In genomic region chrX:6228720-6229119, GRCh38 we compare ENCODE assay signal across 9 cellular contexts. TPM values are rescaled to one million over a fixed set of nuclear protein-coding genes. Genes with fewer than 3 reads are reported as not detected.
DNase-seq lines count a peak whose midpoint lies in the region; ATAC-seq and TF ChIP-seq lines count a peak whose summit lies in the region.
"Had no signal": no experiment of that assay in that cellular context is flagged by ENCODE, and none has a peak within 500 bp of the region (broad histone marks: within the 10 kb centered on the region; RNA-seq: fewer than 3 reads in every experiment).

TSS of gene NLGN4X (minus strand) at chrX:6228867. CDS start at chrX:6151466, 77,401 bp downstream.

- H3K27me3 Mint-ChIP-seq in activated CD8-positive, alpha-beta T cell treated with anti-CD3 and anti-CD28 coated beads, Interleukin-2, amount 10 ng/mL, durations not matched to agents 7 days and 5 days (ENCODE audit: low read depth) = peaks cover 27% of the 10 kb centered on the region

- intact Hi-C loops in head of caudate nucleus (cut with DNase I) = no loop called here

- DNase-seq in Ammon's horn (ENCODE audit: low spot score) (peak; percentile 76), NCI-H524 (lab: John Stamatoyannopoulos, UW) (peak; percentile 64 to 93), head of caudate nucleus (peak; percentile 10 to 83 (median 53)), NCI-H2227 treated with DMSO at 0.1 percent for 48 hours (lab: John Stamatoyannopoulos, UW) (no peak), NOMO-1 treated with dmso at 0.1 percent for 144 hours (lab: John Stamatoyannopoulos, UW; ENCODE audit: unreplicated experiment) (no peak)
- no peak for DNase-seq in activated CD8-positive, alpha-beta T cell treated with anti-CD3 and anti-CD28 coated beads, Interleukin-2, amount 10 ng/mL, durations not matched to agents 7 days and 5 days
- no peak for DNase-seq in stimulated activated CD8-positive, alpha-beta memory T cell treated with anti-CD3 and anti-CD28 coated beads, Interleukin-4, amount 100 ng/mL, for 48 hours
- DNase-seq: transverse colon had no signal

- no peak within 1 kb of the TSS for H3K4me3 Mint-ChIP-seq in activated CD8-positive, alpha-beta T cell treated with anti-CD3 and anti-CD28 coated beads, Interleukin-2, amount 10 ng/mL, durations not matched to agents 7 days and 5 days

- no peaks in the 10 kb centered on the region for H3K36me3 ChIP-seq in neural cell (ENCODE audit: insufficient read depth, low read length)
- H3K36me3 ChIP-seq: transverse colon had no signal

- no peaks in the 10 kb centered on the region for H3K27me3 ChIP-seq in neural cell (ENCODE audit: insufficient read depth, low read depth, low read length)

- TF ChIP-seq RAD21 in neural cell (conservative IDR thresholded peaks at IDR 0.05) = no peak

- no peaks in the 10 kb centered on the region for H3K9me2 ChIP-seq in neural cell (ENCODE audit: insufficient read depth, low read length)

- POLR2A ChIA-PET in activated CD8-positive, alpha-beta T cell treated with anti-CD3 and anti-CD28 coated beads, Interleukin-2, amount 10 ng/mL, durations not matched to agents 7 days and 5 days (lab: Charles Lee) = no interaction called here

- H3K27ac Mint-ChIP-seq in activated CD8-positive, alpha-beta T cell treated with anti-CD3 and anti-CD28 coated beads, Interleukin-2, amount 10 ng/mL, durations not matched to agents 7 days and 5 days = no peak within 1 kb of the TSS

- no peaks in the 10 kb centered on the region for H3K9me3 ChIP-seq in neural cell (ENCODE audit: low read length)
- H3K9me3 ChIP-seq: transverse colon had no signal

- ATAC-seq in activated CD8-positive, alpha-beta T cell treated with anti-CD3 and anti-CD28 coated beads, Interleukin-2, amount 10 ng/mL, durations not matched to agents 7 days and 5 days = no peak

- TF ChIP-seq EP300 in neural cell (conservative IDR thresholded peaks at IDR 0.05; ENCODE audit: poor library complexity, severe bottlenecking) = no peak

- H3K36me3 Mint-ChIP-seq in activated CD8-positive, alpha-beta T cell treated with anti-CD3 and anti-CD28 coated beads, Interleukin-2, amount 10 ng/mL, durations not matched to agents 7 days and 5 days (ENCODE audit: low read depth) = no peaks in the 10 kb centered on the region

- no peaks in the 10 kb centered on the region for H3F3A ChIP-seq in neural cell (ENCODE audit: insufficient read depth, low read length, poor library complexity, severe bottlenecking)

- peak within 1 kb of the TSS; percentile 81 for H3K9ac ChIP-seq in neural cell (ENCODE audit: low read length)

- peak within 1 kb of the TSS; percentile 86 for H3K27ac ChIP-seq in neural cell (ENCODE audit: low read length)

- peak within 1 kb of the TSS; percentile 62 for H3K4me2 ChIP-seq in neural cell (ENCODE audit: low read length)

- H2AFZ ChIP-seq in neural cell (ENCODE audit: low read depth, low read length) = no peak within 1 kb of the TSS

- H3K79me2 ChIP-seq in neural cell (replicated peaks; ENCODE audit: insufficient read depth, low read length) = peaks cover 9% of the 10 kb centered on the region

- no peaks in the 10 kb centered on the region for H4K20me1 ChIP-seq in neural cell (ENCODE audit: insufficient read depth)

- H3K4me1 Mint-ChIP-seq in activated CD8-positive, alpha-beta T cell treated with anti-CD3 and anti-CD28 coated beads, Interleukin-2, amount 10 ng/mL, durations not matched to agents 7 days and 5 days (ENCODE audit: low read depth) = no peaks in the 10 kb centered on the region

- no peak for TF ChIP-seq CTCF in neural cell (IDR thresholded peaks at IDR 0.05; ENCODE audit: poor library complexity, severe bottlenecking)

- no peaks in the 10 kb centered on the region for H3K9me3 Mint-ChIP-seq in activated CD8-positive, alpha-beta T cell treated with anti-CD3 and anti-CD28 coated beads, Interleukin-2, amount 10 ng/mL, durations not matched to agents 7 days and 5 days (ENCODE audit: insufficient read depth)

- H3K4me3 ChIP-seq in neural cell (ENCODE audit: low read length) = peak within 1 kb of the TSS; percentile 83

- CTCF ChIA-PET in activated CD8-positive, alpha-beta T cell treated with anti-CD3 and anti-CD28 coated beads, Interleukin-2, amount 10 ng/mL, durations not matched to agents 7 days and 5 days (lab: Charles Lee) = no interaction called here

TF ChIP-seq in neural cell, 6 proteins besides CTCF, POLR2A, EP300 and RAD21:
- TF ChIP-seq SMC3 (conservative IDR thresholded peaks at IDR 0.05; ENCODE audit: poor library complexity) (peak; percentile 34), MXI1 (conservative IDR thresholded peaks at IDR 0.05; ENCODE audit: poor library complexity, severe bottlenecking) (peak; percentile 31), POLR2AphosphoS5 (IDR thresholded peaks at IDR 0.05) (peak; percentile 45), EZH2 (IDR thresholded peaks at IDR 0.05; ENCODE audit: borderline replicate concordance, insufficient read depth, low read length, poor library complexity, severe bottlenecking) (no peak)

RNA-seq across cellular contexts. Expression of gene NLGN4X, which starts in this region (rescaled TPM):
- 16.4 and 18.0 TPM in 2 replicates for polyA plus RNA-seq in neural cell
- polyA minus RNA-seq in neural cell = 72.6 and 95.0 TPM in 2 replicates
- total RNA-seq in activated CD8-positive, alpha-beta T cell treated with anti-CD3 and anti-CD28 coated beads, Interleukin-2, amount 10 ng/mL, durations not matched to agents 7 days and 5 days = not detected

Comparison
In these comparisons a context has a peak if more than half of its experiments do, and no peak if none do; other contexts are left out.
1. DNase-seq: peak in Ammon's horn (single experiment), NCI-H524 (2 of 2) and head of caudate nucleus (42 of 42); none in activated CD8-positive, alpha-beta T cell treated with anti-CD3 and anti-CD28 coated beads, Interleukin-2, amount 10 ng/mL, durations not matched to agents 7 days and 5 days (single experiment), NCI-H2227 treated with DMSO at 0.1 percent for 48 hours (single experiment), stimulated activated CD8-positive, alpha-beta memory T cell treated with anti-CD3 and anti-CD28 coated beads, Interleukin-4, amount 100 ng/mL, for 48 hours (single experiment) and NOMO-1 treated with dmso at 0.1 percent for 144 hours (single experiment).